12 cellular contexts compared by ENCODE assay signal in the genomic region with DNA sequence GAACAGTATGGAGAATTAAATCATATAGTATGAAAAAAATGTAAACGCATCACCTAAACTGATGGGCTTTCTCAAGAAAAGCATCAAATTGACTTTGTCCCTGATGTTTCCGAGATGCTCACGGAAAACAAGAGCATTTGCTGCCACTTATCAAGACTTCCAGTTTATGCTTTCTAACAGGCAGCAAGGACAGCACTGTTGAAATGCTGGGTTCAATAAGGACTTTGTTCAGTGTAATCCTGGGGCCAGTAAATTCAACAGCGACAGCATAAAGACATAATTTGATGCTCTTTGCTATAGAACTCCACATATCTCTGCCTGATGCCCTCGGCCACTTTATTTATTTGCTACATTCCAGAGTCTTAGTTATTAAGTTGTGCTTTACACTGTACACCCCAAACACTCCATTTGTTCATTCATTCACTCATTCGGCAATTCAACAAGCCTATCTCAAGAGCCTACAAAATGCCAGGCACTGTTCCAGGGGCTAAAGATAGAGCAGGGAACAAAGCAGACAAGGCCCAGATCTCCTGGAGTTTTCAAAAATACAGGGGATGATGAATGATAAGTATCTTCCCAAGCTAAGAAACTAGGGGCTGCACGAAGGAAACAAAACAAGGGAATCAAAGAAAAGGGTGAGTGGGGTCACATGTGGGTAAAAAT.
"Had no signal": no experiment of that assay in that cellular context is flagged by ENCODE, and none has a peak within 500 bp of the region (broad histone marks: within the 10 kb centered on the region; RNA-seq: fewer than 3 reads in every experiment).

No MANE protein-coding gene starts in this region.

- H3K27ac Mint-ChIP-seq: activated CD4-positive, alpha-beta memory T cell treated with anti-CD3 and anti-CD28 coated beads for 36 hours; activated naive CD8-positive, alpha-beta T cell treated with anti-CD3 and anti-CD28 coated beads, Interleukin-2, amount 50 U/mL, for 24 hours; natural killer cell had no signal

- H3K9me3 ChIP-seq: colonic mucosa, gastrocnemius medialis, SJSA1, tibial nerve had no signal

- H3K27me3 Mint-ChIP-seq: activated CD4-positive, alpha-beta memory T cell treated with anti-CD3 and anti-CD28 coated beads for 36 hours; activated naive CD8-positive, alpha-beta T cell treated with anti-CD3 and anti-CD28 coated beads, Interleukin-2, amount 50 U/mL, for 24 hours had no signal

- H3K27me3 ChIP-seq: colonic mucosa, gastrocnemius medialis, SJSA1, tibial nerve had no signal

- H3K36me3 Mint-ChIP-seq: activated CD4-positive, alpha-beta memory T cell treated with anti-CD3 and anti-CD28 coated beads for 36 hours; natural killer cell had no signal

- DNase-seq: activated CD4-positive, alpha-beta memory T cell treated with anti-CD3 and anti-CD28 coated beads for 36 hours; activated naive CD4-positive, alpha-beta T cell; activated naive CD8-positive, alpha-beta T cell treated with anti-CD3 and anti-CD28 coated beads, Interleukin-2, amount 50 U/mL, for 24 hours; caudate nucleus; colonic mucosa; effector CD4-positive, alpha-beta T cell; gastrocnemius medialis; natural killer cell; stimulated activated CD4-positive, alpha-beta T cell treated with anti-CD3 and anti-CD28 coated beads, Interleukin-4, amount 100 ng/mL, for 1 hour had no signal

- H3K4me1 ChIP-seq: colonic mucosa, tibial nerve had no signal

- H3K9me3 Mint-ChIP-seq: activated CD4-positive, alpha-beta memory T cell treated with anti-CD3 and anti-CD28 coated beads for 36 hours; activated naive CD8-positive, alpha-beta T cell treated with anti-CD3 and anti-CD28 coated beads, Interleukin-2, amount 50 U/mL, for 24 hours; natural killer cell had no signal

- H3K36me3 ChIP-seq: colonic mucosa, gastrocnemius medialis, SJSA1, tibial nerve had no signal

- H3K27ac ChIP-seq: colonic mucosa, gastrocnemius medialis had no signal

- ATAC-seq: activated naive CD8-positive, alpha-beta T cell treated with anti-CD3 and anti-CD28 coated beads, Interleukin-2, amount 50 U/mL, for 24 hours; gastrocnemius medialis; natural killer cell had no signal

- H3K4me3 ChIP-seq: colonic mucosa, gastrocnemius medialis, lung, SJSA1, tibial nerve had no signal

- H3K4me3 Mint-ChIP-seq: activated CD4-positive, alpha-beta memory T cell treated with anti-CD3 and anti-CD28 coated beads for 36 hours; activated naive CD8-positive, alpha-beta T cell treated with anti-CD3 and anti-CD28 coated beads, Interleukin-2, amount 50 U/mL, for 24 hours; natural killer cell had no signal
